ENCODE assay signal across 9 cellular contexts in the genomic region with DNA sequence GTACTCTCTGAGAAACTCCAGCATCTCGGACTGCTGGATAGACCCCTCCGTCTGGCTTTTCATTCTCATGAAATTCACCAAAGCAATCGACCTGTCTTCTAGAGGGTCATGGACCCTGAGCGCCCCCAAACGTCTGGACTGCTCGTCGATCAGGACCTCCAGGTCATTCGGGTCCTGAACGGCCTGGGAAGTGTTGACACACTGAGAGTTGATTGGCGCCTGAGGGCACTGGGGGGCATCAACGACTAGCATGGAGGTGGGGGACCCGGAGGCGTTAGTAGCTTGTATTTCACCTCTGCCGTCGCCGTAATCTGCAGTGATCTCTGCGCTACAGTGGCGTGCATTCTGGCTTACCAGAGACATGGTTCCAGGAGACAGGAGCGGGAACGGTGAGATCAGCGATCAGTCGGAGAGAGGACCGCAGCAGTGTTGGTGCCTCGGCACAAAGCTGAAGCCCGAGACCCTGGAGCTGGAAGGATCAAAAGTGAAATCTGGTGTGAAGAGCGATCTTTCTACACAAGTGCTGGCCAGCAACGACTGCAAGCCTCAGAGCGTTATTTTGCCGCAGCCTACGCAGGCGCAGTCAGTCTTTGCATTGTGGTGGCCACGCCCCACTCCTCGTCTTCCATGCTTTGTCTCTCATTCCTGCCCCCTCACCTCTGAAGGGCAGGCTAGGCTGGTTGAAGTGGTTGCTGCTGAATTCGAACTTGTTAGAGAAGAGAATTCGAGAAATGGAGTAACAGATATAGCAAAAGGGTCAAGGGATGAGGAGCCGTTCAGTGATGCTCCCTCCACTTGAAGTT. TPM values are rescaled to one million over a fixed set of nuclear protein-coding genes. Genes with fewer than 3 reads are reported as not detected.
DNase-seq lines count a peak whose midpoint lies in the region; ATAC-seq and TF ChIP-seq lines count a peak whose summit lies in the region.
"Had no signal": no experiment of that assay in that cellular context is flagged by ENCODE, and none has a peak within 500 bp of the region (broad histone marks: within the 10 kb centered on the region; RNA-seq: fewer than 3 reads in every experiment).

A gene with protein sequence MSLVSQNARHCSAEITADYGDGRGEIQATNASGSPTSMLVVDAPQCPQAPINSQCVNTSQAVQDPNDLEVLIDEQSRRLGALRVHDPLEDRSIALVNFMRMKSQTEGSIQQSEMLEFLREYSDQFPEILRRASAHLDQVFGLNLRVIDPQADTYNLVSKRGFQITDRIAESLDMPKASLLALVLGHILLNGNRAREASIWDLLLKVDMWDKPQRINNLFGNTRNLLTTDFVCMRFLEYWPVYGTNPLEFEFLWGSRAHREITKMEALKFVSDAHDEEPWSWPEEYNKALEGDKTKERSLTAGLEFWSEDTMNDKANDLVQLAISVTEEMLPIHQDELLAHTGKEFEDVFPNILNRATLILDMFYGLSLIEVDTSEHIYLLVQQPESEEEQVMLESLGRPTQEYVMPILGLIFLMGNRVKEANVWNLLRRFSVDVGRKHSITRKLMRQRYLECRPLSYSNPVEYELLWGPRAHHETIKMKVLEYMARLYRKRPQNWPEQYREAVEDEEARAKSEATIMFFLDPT (minus strand): TSS at position 566 of the 803 bp plus-strand sequence. CDS start 203 bp downstream, at position 363.

- no peak for TF ChIP-seq CTCF in chondrocyte (IDR thresholded peaks at IDR 0.05)

- H3K4me1 Mint-ChIP-seq in chondrocyte (ENCODE audit: low read depth) = no peaks in the 10 kb centered on the region

- H3K4me3 Mint-ChIP-seq in chondrocyte (ENCODE audit: unreplicated experiment) = no peak within 1 kb of the TSS

- ATAC-seq in HG02763 (IDR thresholded peaks at IDR 0.05; ENCODE audit: unreplicated experiment) (no peak), GM18505 (IDR thresholded peaks at IDR 0.05; ENCODE audit: unreplicated experiment) (no peak)

- DNase-seq in Ammon's horn (ENCODE audit: low spot score) (peak; percentile 39), SK-MEL-5 (ENCODE audit: low read depth, low spot score) (peak; percentile 36), chondrocyte (ENCODE audit: low spot score) (peak; percentile 66), nucleus accumbens (lab: John Stamatoyannopoulos, UW) (peak in 33 of 56 donors; percentile 0 to 34 (median 6)), epidermal melanocyte (ENCODE audit: insufficient read length, low spot score) (no peak), AG08395 (ENCODE audit: low spot score) (no peak)
- DNase-seq: glutamatergic neuron had no signal

- no peaks in the 10 kb centered on the region for H3K27me3 Mint-ChIP-seq in chondrocyte (ENCODE audit: low read depth)

- no peak within 1 kb of the TSS for H3K27ac Mint-ChIP-seq in chondrocyte (ENCODE audit: unreplicated experiment)

- no peaks in the 10 kb centered on the region for H3K36me3 Mint-ChIP-seq in chondrocyte (ENCODE audit: low read depth)

- no peak for TF ChIP-seq POLR2A in GM18505 (IDR thresholded peaks at IDR 0.05; ENCODE audit: borderline replicate concordance, extremely low read depth, insufficient read depth, insufficient read length)

- H3K9me3 Mint-ChIP-seq in chondrocyte (ENCODE audit: low read depth) = peaks cover 63% of the 10 kb centered on the region

- in situ Hi-C loops in SK-MEL-5 (cut with HindIII; ENCODE audit: low pct_unique_long_range_greater_than_20kb, low sequenced_read_pairs) = no loop called here

RNA-seq across cellular contexts. Expression of the gene that starts here (rescaled TPM):
- total RNA-seq in SK-MEL-5 (2014; rRNA removed; shearing (Covaris generic)) = not detected in 2 replicates
- polyA plus RNA-seq in SK-MEL-5 (2015; cell fraction: cytosol; rRNA removed) = 0.18 TPM in 1 of 2 replicates, not detected in the other
- not detected in 2 replicates for polyA plus RNA-seq in SK-MEL-5 (2015; cell fraction: nucleus; rRNA removed)
- total RNA-seq in chondrocyte = not detected in 3 replicates

Comparison
In these comparisons a context has a peak if more than half of its experiments do, and no peak if none do; other contexts are left out.
1. Peak in DNase-seq in SK-MEL-5; RNA of the gene not detected or under 1 TPM.
2. Peak in DNase-seq in chondrocyte; RNA of the gene not detected or under 1 TPM.
3. DNase-seq: peak in Ammon's horn (single experiment) and nucleus accumbens (33 of 56); none in epidermal melanocyte (single experiment) and AG08395 (single experiment).